Comparison of ENCODE assay signal across 8 cellular contexts in the genomic region with DNA sequence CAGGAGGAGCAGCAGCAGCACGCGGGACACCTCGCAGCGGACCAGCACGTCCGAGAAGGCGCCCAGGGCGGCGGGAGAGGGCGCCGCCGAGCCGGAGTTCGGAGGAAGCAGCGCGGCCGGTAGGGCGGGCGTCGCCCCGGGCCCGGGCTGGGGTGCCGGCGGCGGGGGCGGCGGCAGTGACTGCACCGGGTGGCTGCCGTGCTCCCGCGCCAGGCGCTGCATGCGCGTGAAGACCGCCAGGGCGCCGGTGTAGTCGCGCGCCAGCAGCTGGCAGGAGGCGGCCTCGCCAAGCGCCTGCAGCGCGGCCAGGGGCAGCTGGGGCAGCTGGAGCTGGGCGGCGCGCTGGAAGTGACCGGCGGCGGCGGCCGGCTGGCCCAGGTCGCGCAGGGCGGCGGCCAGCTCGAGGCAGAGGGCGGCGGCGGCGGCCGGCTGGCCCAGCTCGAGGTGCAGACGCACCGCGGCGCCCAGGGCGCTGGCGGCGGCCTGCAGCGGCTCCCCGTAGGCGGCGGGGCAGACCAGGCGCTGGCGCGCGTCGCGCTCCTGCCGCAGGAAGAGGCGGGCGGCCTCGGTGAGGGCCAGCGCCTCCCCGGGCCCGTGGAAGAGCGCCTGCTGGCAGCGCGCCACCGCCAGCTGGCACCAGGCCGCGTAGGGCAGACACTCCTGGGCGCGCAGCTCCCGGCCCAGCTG. TPM values are rescaled to one million over a fixed set of nuclear protein-coding genes. Genes with fewer than 3 reads are reported as not detected.
DNase-seq lines count a peak whose midpoint lies in the region; ATAC-seq and TF ChIP-seq lines count a peak whose summit lies in the region.
"Not testable (repeated sequence)": the region's sequence is repeated elsewhere in the genome, so short reads cannot be mapped to it uniquely, and the experiment has no call there.

No MANE protein-coding gene starts in this region.

- H3K4me1 Mint-ChIP-seq in activated T-cell treated with anti-CD3 and anti-CD28 coated beads, Interleukin-2, amount 50 U/mL, for 72 hours (ENCODE audit: low read depth); stimulated activated naive CD8-positive, alpha-beta T cell treated with anti-CD3 and anti-CD28 coated beads, Interleukin-15, amount 100 ng/mL, for 72 hours: not testable (repeated sequence)

- not testable (repeated sequence) for H3K9me3 Mint-ChIP-seq in activated T-cell treated with anti-CD3 and anti-CD28 coated beads, Interleukin-2, amount 50 U/mL, for 72 hours; stimulated activated naive CD8-positive, alpha-beta T cell treated with anti-CD3 and anti-CD28 coated beads, Interleukin-15, amount 100 ng/mL, for 72 hours

- not testable (repeated sequence) for H3K27me3 Mint-ChIP-seq in activated T-cell treated with anti-CD3 and anti-CD28 coated beads, Interleukin-2, amount 50 U/mL, for 72 hours (ENCODE audit: low read depth); stimulated activated naive CD8-positive, alpha-beta T cell treated with anti-CD3 and anti-CD28 coated beads, Interleukin-15, amount 100 ng/mL, for 72 hours

- intact Hi-C loops in left lung (cut with DNase I): not testable (repeated sequence)

- not testable (repeated sequence) for H3K27ac ChIP-seq in left lung

- DNase-seq in activated T-cell treated with anti-CD3 and anti-CD28 coated beads, Interleukin-2, amount 50 U/mL, for 72 hours; left lung; stimulated activated naive CD8-positive, alpha-beta T cell treated with anti-CD3 and anti-CD28 coated beads, Interleukin-15, amount 100 ng/mL, for 72 hours: not testable (repeated sequence)

- not testable (repeated sequence) for H3K9me3 ChIP-seq in left lung

- not testable (repeated sequence) for TF ChIP-seq CTCF in left lung (IDR thresholded peaks at IDR 0.05)

- peak; percentile 54 for ATAC-seq in GM18868 (IDR thresholded peaks at IDR 0.05; ENCODE audit: unreplicated experiment)
- ATAC-seq in GM21360 (IDR thresholded peaks at IDR 0.05; ENCODE audit: unreplicated experiment): peak; percentile 47
- ATAC-seq in HG02610 (IDR thresholded peaks at IDR 0.05; ENCODE audit: unreplicated experiment): peak; percentile 43
- peak; percentile 53 for ATAC-seq in HG03064 (IDR thresholded peaks at IDR 0.05; ENCODE audit: low read depth, unreplicated experiment)
- peak; percentile 39 for ATAC-seq in HG03520 (IDR thresholded peaks at IDR 0.05; ENCODE audit: unreplicated experiment)
- ATAC-seq in activated T-cell treated with anti-CD3 and anti-CD28 coated beads, Interleukin-2, amount 50 U/mL, for 72 hours (replicated peaks in 1 of 2): peak; percentile 56 to 67
- ATAC-seq in left lung: peak; percentile 74
- ATAC-seq in stimulated activated naive CD8-positive, alpha-beta T cell treated with anti-CD3 and anti-CD28 coated beads, Interleukin-15, amount 100 ng/mL, for 72 hours: peak; percentile 81

- not testable (repeated sequence) for H3K4me1 ChIP-seq in left lung

- H3K4me3 Mint-ChIP-seq in activated T-cell treated with anti-CD3 and anti-CD28 coated beads, Interleukin-2, amount 50 U/mL, for 72 hours; stimulated activated naive CD8-positive, alpha-beta T cell treated with anti-CD3 and anti-CD28 coated beads, Interleukin-15, amount 100 ng/mL, for 72 hours: not testable (repeated sequence)

- not testable (repeated sequence) for H3K27me3 ChIP-seq in left lung

- not testable (repeated sequence) for H3K4me3 ChIP-seq in left lung

- H3K27ac Mint-ChIP-seq in activated T-cell treated with anti-CD3 and anti-CD28 coated beads, Interleukin-2, amount 50 U/mL, for 72 hours; stimulated activated naive CD8-positive, alpha-beta T cell treated with anti-CD3 and anti-CD28 coated beads, Interleukin-15, amount 100 ng/mL, for 72 hours: not testable (repeated sequence)

- not testable (repeated sequence) for H3K36me3 Mint-ChIP-seq in activated T-cell treated with anti-CD3 and anti-CD28 coated beads, Interleukin-2, amount 50 U/mL, for 72 hours (ENCODE audit: insufficient read depth in 2 of 2)

- H3K36me3 ChIP-seq in left lung: not testable (repeated sequence)

RNA-seq across cellular contexts. Expression of a gene that starts 0.5 kb away (rescaled TPM):
- total RNA-seq in activated T-cell treated with anti-CD3 and anti-CD28 coated beads, Interleukin-2, amount 50 U/mL, for 72 hours: 1 to 10 TPM in 1 of 2 donors, under 1 TPM in 1; 0.23 to 5.1 TPM
- 1 to 10 TPM; 8.8 to 9.0 TPM for total RNA-seq in left lung
